8 cellular contexts compared by ENCODE assay signal in genomic region chr7:101884671-101885596, GRCh38.
DNase-seq lines count a peak whose midpoint lies in the region; ATAC-seq, FAIRE-seq and TF ChIP-seq lines count a peak whose summit lies in the region.

No MANE protein-coding gene starts in this region.

- H3K4me3 ChIP-seq in BLaER1 (peak overlapping the region; percentile 43), gastroesophageal sphincter (no peak overlapping the region), SJCRH30 (no peak overlapping the region)
- no peak overlapping the region for H3K4me3 ChIP-seq in Jurkat, Clone E6-1 (ENCODE audit: low read length)

- TF ChIP-seq EP300 in gastroesophageal sphincter (IDR thresholded peaks at IDR 0.05): no peak

- peak overlapping the region; percentile 93 for H3K4me2 ChIP-seq in BLaER1

- TF ChIP-seq CTCF in gastroesophageal sphincter (IDR thresholded peaks at IDR 0.05): no peak

- peak overlapping the region; percentile 72 for H3K27ac ChIP-seq in BLaER1
- H3K27ac ChIP-seq in gastroesophageal sphincter: peak overlapping the region; percentile 35 to 92 (median 83)
- no peak overlapping the region for H3K27ac ChIP-seq in SJCRH30

- peak; percentile 91 for DNase-seq in Jurkat, Clone E6-1 (ENCODE audit: low read depth, low spot score)
- DNase-seq in amniotic stem cell (lab: John Stamatoyannopoulos, UW): no peak
- no peak for DNase-seq in RCC 7860 (ENCODE audit: low spot score)
- no peak for DNase-seq in mucosa of gallbladder (ENCODE audit: low spot score)
- DNase-seq in SJCRH30: no peak

- ATAC-seq in GM18867 (IDR thresholded peaks at IDR 0.05; ENCODE audit: unreplicated experiment) (peak; percentile 58), gastroesophageal sphincter (no peak)

- H3K36me3 ChIP-seq in BLaER1 (peaks cover 24% of the 10 kb centered on the region), gastroesophageal sphincter (no peaks in the 10 kb centered on the region), SJCRH30 (no peaks in the 10 kb centered on the region)

- H3K27me3 ChIP-seq in BLaER1: no peaks in the 10 kb centered on the region
- H3K27me3 ChIP-seq in gastroesophageal sphincter: no peaks in the 10 kb centered on the region
- H3K27me3 ChIP-seq in SJCRH30: no peaks in the 10 kb centered on the region

- no peaks in the 10 kb centered on the region for H3K9me3 ChIP-seq in BLaER1
- no peaks in the 10 kb centered on the region for H3K9me3 ChIP-seq in gastroesophageal sphincter
- no peaks in the 10 kb centered on the region for H3K9me3 ChIP-seq in SJCRH30 (replicated peaks)

- H3K9ac ChIP-seq in BLaER1: peak overlapping the region; percentile 54

- no peak for FAIRE-seq in RCC 7860 (lab: Jason Lieb, UNC)

- no peak for TF ChIP-seq POLR2A in gastroesophageal sphincter (IDR thresholded peaks at IDR 0.05)

- peaks cover 100% of the 10 kb centered on the region for H4K20me1 ChIP-seq in BLaER1

- WGBS in gastroesophageal sphincter (ENCODE audit: low coverage in 1 of 2), 2 donors: 46 to 67% methylated on average over 7 to 8 of the region's 13 CpGs

- H3K4me1 ChIP-seq in BLaER1: peaks cover 100% of the 10 kb centered on the region
- H3K4me1 ChIP-seq in gastroesophageal sphincter: peaks cover 5 to 80% (median 41%) of the 10 kb centered on the region in 3 donors
- H3K4me1 ChIP-seq in SJCRH30: peaks cover 19% of the 10 kb centered on the region
